In genomic region chr5:91699429-91699828, GRCh38 we compare ENCODE assay signal across 20 cellular contexts.
"Had no signal": no experiment of that assay in that cellular context is flagged by ENCODE, and none has a peak within 500 bp of the region (broad histone marks: within the 10 kb centered on the region; RNA-seq: fewer than 3 reads in every experiment).

No MANE protein-coding gene starts in this region.

- H3K9me3 ChIP-seq: gastrocnemius medialis, lower lobe of right lung, mucosa of descending colon had no signal

- ATAC-seq: foreskin keratinocyte; gastrocnemius medialis; heart right ventricle; left cardiac atrium; left lung; left ventricle myocardium superior; lower lobe of right lung; mucosa of descending colon; naive thymus-derived CD8-positive, alpha-beta T cell had no signal

- DNase-seq: dermis blood vessel endothelial cell; dorsolateral prefrontal cortex; effector CD4-positive, alpha-beta T cell; effector memory CD4-positive, alpha-beta T cell; foreskin keratinocyte; gastrocnemius medialis; glutamatergic neuron; head of caudate nucleus; heart right ventricle; hippocampal formation; left cardiac atrium; left lung; left ventricle myocardium superior; lower lobe of right lung; mesenchymal stem cell; mucosa of descending colon; naive B cell; naive thymus-derived CD8-positive, alpha-beta T cell had no signal

- H3K4me1 ChIP-seq: esophagus muscularis mucosa, foreskin keratinocyte, gastrocnemius medialis, heart right ventricle, left lung, lower lobe of right lung had no signal

- H3K36me3 ChIP-seq: esophagus muscularis mucosa, gastrocnemius medialis, heart right ventricle, left lung, lower lobe of right lung had no signal

- H3K27ac ChIP-seq: coronary artery, dorsolateral prefrontal cortex, esophagus muscularis mucosa, foreskin keratinocyte, gastrocnemius medialis, heart right ventricle, left lung, lower lobe of right lung had no signal

- H3K4me3 ChIP-seq: coronary artery, dorsolateral prefrontal cortex, esophagus muscularis mucosa, gastrocnemius medialis, heart right ventricle, left lung, lower lobe of right lung, mucosa of descending colon had no signal

- H3K27me3 ChIP-seq: dorsolateral prefrontal cortex, esophagus muscularis mucosa, foreskin keratinocyte, gastrocnemius medialis, heart right ventricle, left lung had no signal
